ENCODE assay signal across 22 cellular contexts in genomic region chr10:33025910-33026309, GRCh38.
DNase-seq lines count a peak whose midpoint lies in the region; ATAC-seq and TF ChIP-seq lines count a peak whose summit lies in the region.
"Had no signal": no experiment of that assay in that cellular context is flagged by ENCODE, and none has a peak within 500 bp of the region (broad histone marks: within the 10 kb centered on the region; RNA-seq: fewer than 3 reads in every experiment).

No MANE protein-coding gene starts in this region.

- no peaks in the 10 kb centered on the region for H3K36me3 ChIP-seq in CD4-positive, alpha-beta memory T cell (ENCODE audit: insufficient read depth, low read length)
- H3K36me3 ChIP-seq in Panc1 (ENCODE audit: control insufficient read depth, insufficient read depth, low read length) = no peaks in the 10 kb centered on the region
- H3K36me3 ChIP-seq: SJSA1 had no signal

- no peaks in the 10 kb centered on the region for H3K9me3 ChIP-seq in CD4-positive, alpha-beta memory T cell (ENCODE audit: control insufficient read depth in 1 of 2, low read length in 2 of 2)
- H3K9me3 ChIP-seq in Panc1 (ENCODE audit: control insufficient read depth, insufficient read depth, low read depth, low read length) = no peaks in the 10 kb centered on the region
- H3K9me3 ChIP-seq: SJSA1 had no signal

- H3K36me3 Mint-ChIP-seq in CD4-positive, alpha-beta memory T cell = peaks cover 0 to under 1% of the 10 kb centered on the region in 2 donors
- peaks cover 5% of the 10 kb centered on the region for H3K36me3 Mint-ChIP-seq in central memory CD8-positive, alpha-beta T cell (ENCODE audit: insufficient read depth)
- H3K36me3 Mint-ChIP-seq in stimulated activated memory B cell treated with anti-CD40 and anti-IgM and Interleukin-4, amounts not matched to agents 10 μg/mL and 1 μg/mL and 100 μg/mL, for 72 hours = no peaks in the 10 kb centered on the region

- no peak for DNase-seq in CD4-positive, alpha-beta memory T cell
- DNase-seq in Panc1 (ENCODE audit: low read depth, low spot score) (no peak), NCI-H446 treated with DMSO at 0.1 percent for 48 hours (lab: John Stamatoyannopoulos, UW) (no peak), cardiac septum (ENCODE audit: low spot score) (no peak)
- no peak for DNase-seq in central memory CD8-positive, alpha-beta T cell (ENCODE audit: low spot score in 2 of 2)
- DNase-seq: C1 segment of cervical spinal cord, DMS153, DND-41, Karpas-422, NCI-H1092 treated with DMSO at 0.1 percent for 48 hours, NCI-H1436, NCI-H187, NCI-H2081 treated with DMSO at 0.1 percent for 48 hours, NCI-H2171, NCI-H345, NCI-H524 treated with DMSO at 0.1 percent for 48 hours, NCI-H774, Right ventricle myocardium superior had no signal

- in situ Hi-C loops in Panc1 (cut with HindIII; ENCODE audit: low pct_unique_long_range_greater_than_20kb, low sequenced_read_pairs) = no loop called here

- H3K27ac Mint-ChIP-seq in CD4-positive, alpha-beta memory T cell = peak overlapping the region in 6 of 7 donors; percentile 23 to 93 (median 83)
- H3K27ac Mint-ChIP-seq in central memory CD8-positive, alpha-beta T cell (ENCODE audit: low read depth) = peak overlapping the region; percentile 64
- peak overlapping the region; percentile 44 for H3K27ac Mint-ChIP-seq in stimulated activated memory B cell treated with anti-CD40 and anti-IgM and Interleukin-4, amounts not matched to agents 10 μg/mL and 1 μg/mL and 100 μg/mL, for 72 hours

- H3K27me3 ChIP-seq in CD4-positive, alpha-beta memory T cell (ENCODE audit: insufficient read depth, low read length) = no peaks in the 10 kb centered on the region
- H3K27me3 ChIP-seq in Panc1 (ENCODE audit: control insufficient read depth, insufficient read depth, low read length) = no peaks in the 10 kb centered on the region
- H3K27me3 ChIP-seq: SJSA1 had no signal

- H3K4me3 ChIP-seq in CD4-positive, alpha-beta memory T cell (ENCODE audit: low read length in 2 of 2) = no peak overlapping the region
- no peak overlapping the region for H3K4me3 ChIP-seq in Panc1 (ENCODE audit: low read depth in 2 of 2, low read length in 2 of 2)
- H3K4me3 ChIP-seq: SJSA1 had no signal

- H3K4me1 Mint-ChIP-seq in CD4-positive, alpha-beta memory T cell = peaks cover 49 to 81% (median 60%) of the 10 kb centered on the region in 4 donors
- H3K4me1 Mint-ChIP-seq in central memory CD8-positive, alpha-beta T cell = peaks cover 37% of the 10 kb centered on the region
- peaks cover 34% of the 10 kb centered on the region for H3K4me1 Mint-ChIP-seq in stimulated activated memory B cell treated with anti-CD40 and anti-IgM and Interleukin-4, amounts not matched to agents 10 μg/mL and 1 μg/mL and 100 μg/mL, for 72 hours

- peaks cover 0 to 2% (median 0%) of the 10 kb centered on the region in 8 donors for H3K9me3 Mint-ChIP-seq in CD4-positive, alpha-beta memory T cell
- no peaks in the 10 kb centered on the region for H3K9me3 Mint-ChIP-seq in central memory CD8-positive, alpha-beta T cell
- no peaks in the 10 kb centered on the region for H3K9me3 Mint-ChIP-seq in stimulated activated memory B cell treated with anti-CD40 and anti-IgM and Interleukin-4, amounts not matched to agents 10 μg/mL and 1 μg/mL and 100 μg/mL, for 72 hours

- H3K27me3 Mint-ChIP-seq in CD4-positive, alpha-beta memory T cell = no peaks in the 10 kb centered on the region
- no peaks in the 10 kb centered on the region for H3K27me3 Mint-ChIP-seq in central memory CD8-positive, alpha-beta T cell
- H3K27me3 Mint-ChIP-seq in stimulated activated memory B cell treated with anti-CD40 and anti-IgM and Interleukin-4, amounts not matched to agents 10 μg/mL and 1 μg/mL and 100 μg/mL, for 72 hours = no peaks in the 10 kb centered on the region

- H3K4me1 ChIP-seq in CD4-positive, alpha-beta memory T cell (ENCODE audit: insufficient read depth, low read length) = peaks cover 72% of the 10 kb centered on the region
- H3K4me1 ChIP-seq in Panc1 (ENCODE audit: control insufficient read depth, insufficient read depth, low read length) = no peaks in the 10 kb centered on the region
- H3K4me1 ChIP-seq: SJSA1 had no signal

- H3K27ac ChIP-seq in CD4-positive, alpha-beta memory T cell (ENCODE audit: low read depth, low read length) = no peak overlapping the region
- H3K27ac ChIP-seq in Panc1 (ENCODE audit: low read length) = peak overlapping the region; percentile 77; the same call in 1 of the 2 replicates
- H3K27ac ChIP-seq: HL-60, SJSA1 had no signal

- CTCF ChIA-PET in CD4-positive, alpha-beta memory T cell (lab: Charles Lee; ENCODE audit: partially characterized antibody) = interaction anchor here (1.1 to 11.9 kb wide), 2 partner anchors 14 to 129 kb away, joined by 6 to 75 read pairs; no protein-coding TSS in a partner anchor
- CTCF ChIA-PET in Panc1 (lab: Charles Lee) = no interaction called here

- POLR2A ChIA-PET in CD4-positive, alpha-beta memory T cell (lab: Charles Lee; ENCODE audit: partially characterized antibody) = interaction anchor here (1.3 to 5.9 kb wide), 6 partner anchors 16 to 113 kb away, joined by 3 to 80 read pairs (median 15); no protein-coding TSS in a partner anchor
- POLR2A ChIA-PET in Panc1 (lab: Charles Lee) = no interaction called here

- ATAC-seq in Panc1 (no peak), GM18517 (IDR thresholded peaks at IDR 0.05; ENCODE audit: unreplicated experiment) (no peak)
- ATAC-seq in central memory CD8-positive, alpha-beta T cell (replicated peaks; ENCODE audit: extremely low read depth, poor library complexity, severe bottlenecking) = no peak
- ATAC-seq in stimulated activated memory B cell treated with anti-CD40 and anti-IgM and Interleukin-4, amounts not matched to agents 10 μg/mL and 1 μg/mL and 100 μg/mL, for 72 hours = no peak

- BruUV-seq in Panc1 (replicated peaks; lab: Mats Ljungman, UMichigan) = no TSS peak

- TF ChIP-seq CTCF in Panc1 (IDR thresholded peaks at IDR 0.05) = no peak

- intact Hi-C loops in CD4-positive, alpha-beta memory T cell (cut with micrococcal nuclease) = loop anchor here (5.0 kb wide), 1 partner anchor 44 kb away; no protein-coding TSS in a partner anchor
- intact Hi-C loops in Panc1 (cut with micrococcal nuclease; ENCODE audit: unreplicated experiment) (no loop called here), cardiac septum (cut with DNase I) (no loop called here)

- peak overlapping the region in 1 of 8 donors; percentile 16 for H3K4me3 Mint-ChIP-seq in CD4-positive, alpha-beta memory T cell
- no peak overlapping the region for H3K4me3 Mint-ChIP-seq in central memory CD8-positive, alpha-beta T cell
- no peak overlapping the region for H3K4me3 Mint-ChIP-seq in stimulated activated memory B cell treated with anti-CD40 and anti-IgM and Interleukin-4, amounts not matched to agents 10 μg/mL and 1 μg/mL and 100 μg/mL, for 72 hours
